ENCODE assay signal across 13 cellular contexts in genomic region chr2:69720404-69720803, GRCh38. TPM values are rescaled to one million over a fixed set of nuclear protein-coding genes. Genes with fewer than 3 reads are reported as not detected.
DNase-seq lines count a peak whose midpoint lies in the region; ATAC-seq and TF ChIP-seq lines count a peak whose summit lies in the region.
"Had no signal": no experiment of that assay in that cellular context is flagged by ENCODE, and none has a peak within 500 bp of the region (broad histone marks: within the 10 kb centered on the region; RNA-seq: fewer than 3 reads in every experiment).

No MANE protein-coding gene starts in this region.

- no peak overlapping the region for H3K27ac Mint-ChIP-seq in activated T-helper 1 cell treated with anti-CD3 and anti-CD28 coated beads, Interleukin-12 subunit alpha, Interleukin-12 subunit beta, Interleukin-2, Interleukin-4 antibody, amounts not matched to agents 30 ng/mL and 10 ng/mL and 1 ng/mL, durations not matched to agents 14 hours and 24 hours and 36 hours
- H3K27ac Mint-ChIP-seq: naive thymus-derived CD4-positive, alpha-beta T cell had no signal

- CTCF ChIA-PET in A673 (lab: Charles Lee), result no interaction called here

- H3K36me3 Mint-ChIP-seq in activated T-helper 1 cell treated with anti-CD3 and anti-CD28 coated beads, Interleukin-12 subunit alpha, Interleukin-12 subunit beta, Interleukin-2, Interleukin-4 antibody, amounts not matched to agents 30 ng/mL and 10 ng/mL and 1 ng/mL, durations not matched to agents 14 hours and 24 hours and 36 hours (ENCODE audit: low read depth), result no peaks in the 10 kb centered on the region
- H3K36me3 Mint-ChIP-seq: naive thymus-derived CD4-positive, alpha-beta T cell had no signal

- H3K4me3 ChIP-seq in A673 (ENCODE audit: low read depth, low read length, poor library complexity, severe bottlenecking) (no peak overlapping the region), GM12865 (ENCODE audit: low read depth, low read length) (no peak overlapping the region), RWPE2 (ENCODE audit: severe bottlenecking) (no peak overlapping the region), fibroblast of pulmonary artery (replicated peaks; ENCODE audit: low read depth, low read length) (no peak overlapping the region)

- DNase-seq in A673 (ENCODE audit: low spot score) (no peak), GM12865 (ENCODE audit: low read depth) (no peak), RWPE2 (ENCODE audit: low spot score) (no peak), fibroblast of pulmonary artery (ENCODE audit: low read depth) (peak; percentile 39), NCI-H2171 (lab: John Stamatoyannopoulos, UW) (no peak), cardiac septum (ENCODE audit: low spot score) (no peak)
- DNase-seq in activated T-helper 1 cell treated with anti-CD3 and anti-CD28 coated beads, Interleukin-12 subunit alpha, Interleukin-12 subunit beta, Interleukin-2, Interleukin-4 antibody, amounts not matched to agents 30 ng/mL and 10 ng/mL and 1 ng/mL, durations not matched to agents 14 hours and 24 hours and 36 hours (ENCODE audit: low spot score), result no peak
- DNase-seq: central memory CD4-positive, alpha-beta T cell; hippocampal formation; naive thymus-derived CD4-positive, alpha-beta T cell; NCI-H2029 treated with DMSO at 0.1 percent for 48 hours; stimulated activated CD4-positive, alpha-beta T cell treated with anti-CD3 and anti-CD28 coated beads, Interleukin-2, amount 100 ng/mL, for 24 hours had no signal

- H3K27me3 ChIP-seq in A673 (replicated peaks; ENCODE audit: insufficient read depth, low read depth, low read length, poor library complexity) (no peaks in the 10 kb centered on the region), RWPE2 (ENCODE audit: insufficient read depth, poor library complexity, severe bottlenecking) (no peaks in the 10 kb centered on the region)

- H3K27me3 Mint-ChIP-seq in activated T-helper 1 cell treated with anti-CD3 and anti-CD28 coated beads, Interleukin-12 subunit alpha, Interleukin-12 subunit beta, Interleukin-2, Interleukin-4 antibody, amounts not matched to agents 30 ng/mL and 10 ng/mL and 1 ng/mL, durations not matched to agents 14 hours and 24 hours and 36 hours (ENCODE audit: insufficient read depth), result peaks cover 1% of the 10 kb centered on the region

- H3K9me3 ChIP-seq in A673 (ENCODE audit: low read depth, low read length, poor library complexity, severe bottlenecking), result no peaks in the 10 kb centered on the region
- H3K9me3 ChIP-seq in RWPE2 (ENCODE audit: severe bottlenecking), result no peaks in the 10 kb centered on the region

- H3K36me3 ChIP-seq in A673 (ENCODE audit: insufficient read depth, low read length, poor library complexity, severe bottlenecking), result no peaks in the 10 kb centered on the region
- H3K36me3 ChIP-seq in RWPE2 (ENCODE audit: low read depth), result no peaks in the 10 kb centered on the region

- H3K27ac ChIP-seq in A673 (ENCODE audit: low read depth, low read length, poor library complexity, severe bottlenecking) (no peak overlapping the region), RWPE2 (ENCODE audit: poor library complexity, severe bottlenecking) (no peak overlapping the region)

- H3K4me3 Mint-ChIP-seq in activated T-helper 1 cell treated with anti-CD3 and anti-CD28 coated beads, Interleukin-12 subunit alpha, Interleukin-12 subunit beta, Interleukin-2, Interleukin-4 antibody, amounts not matched to agents 30 ng/mL and 10 ng/mL and 1 ng/mL, durations not matched to agents 14 hours and 24 hours and 36 hours, result no peak overlapping the region
- H3K4me3 Mint-ChIP-seq: naive thymus-derived CD4-positive, alpha-beta T cell had no signal

- POLR2A ChIA-PET in A673 (lab: Charles Lee; ENCODE audit: low non-redundant PET), result no interaction called here

- H3K4me1 ChIP-seq in A673 (ENCODE audit: insufficient read depth, low read length, poor library complexity, severe bottlenecking), result no peaks in the 10 kb centered on the region
- peaks cover 9% of the 10 kb centered on the region for H3K4me1 ChIP-seq in RWPE2 (ENCODE audit: insufficient read depth, poor library complexity, severe bottlenecking)

- H3K4me1 Mint-ChIP-seq in activated T-helper 1 cell treated with anti-CD3 and anti-CD28 coated beads, Interleukin-12 subunit alpha, Interleukin-12 subunit beta, Interleukin-2, Interleukin-4 antibody, amounts not matched to agents 30 ng/mL and 10 ng/mL and 1 ng/mL, durations not matched to agents 14 hours and 24 hours and 36 hours (ENCODE audit: low read depth), result peaks cover 25% of the 10 kb centered on the region

- TF ChIP-seq CTCF in A673 (conservative IDR thresholded peaks at IDR 0.05; ENCODE audit: low read depth, low read length) (peak; percentile 39; the same call in 1 of the 2 replicates), GM12865 (IDR thresholded peaks at IDR 0.05; ENCODE audit: insufficient read depth, low read depth, low read length, missing control alignments) (peak; percentile 36), RWPE2 (IDR thresholded peaks at IDR 0.05; ENCODE audit: poor library complexity, severe bottlenecking) (peak; percentile 34), fibroblast of pulmonary artery (IDR thresholded peaks at IDR 0.05; ENCODE audit: low read length, missing control alignments) (peak; percentile 53)

- ATAC-seq in RWPE2 (ENCODE audit: low read depth), result no peak
- no peak for ATAC-seq in GM19397 (IDR thresholded peaks at IDR 0.05; ENCODE audit: unreplicated experiment)
- ATAC-seq: naive thymus-derived CD4-positive, alpha-beta T cell had no signal

- BruUV-seq in A673 (replicated peaks; lab: Mats Ljungman, UMichigan), result no TSS peak

- no peaks in the 10 kb centered on the region for H3K9me3 Mint-ChIP-seq in activated T-helper 1 cell treated with anti-CD3 and anti-CD28 coated beads, Interleukin-12 subunit alpha, Interleukin-12 subunit beta, Interleukin-2, Interleukin-4 antibody, amounts not matched to agents 30 ng/mL and 10 ng/mL and 1 ng/mL, durations not matched to agents 14 hours and 24 hours and 36 hours
- H3K9me3 Mint-ChIP-seq: naive thymus-derived CD4-positive, alpha-beta T cell had no signal

- intact Hi-C loops in A673 (cut with micrococcal nuclease; ENCODE audit: unreplicated experiment) (loop anchor here (10.0 kb wide), 1 partner anchor 174 kb away; the partner anchor contains the start of gene SNRNP27), cardiac septum (cut with DNase I) (loop anchor here (5.0 kb wide), 1 partner anchor 172 kb away; the partner anchor contains the start of gene SNRNP27)
- intact Hi-C loops in activated T-helper 1 cell treated with anti-CD3 and anti-CD28 coated beads, Interleukin-12 subunit alpha, Interleukin-12 subunit beta, Interleukin-2, Interleukin-4 antibody, amounts not matched to agents 30 ng/mL and 10 ng/mL and 1 ng/mL, durations not matched to agents 14 hours and 24 hours and 36 hours (cut with micrococcal nuclease), result no loop called here

RNA-seq across cellular contexts. Expression of gene ANXA4, which starts 21.5 kb away (rescaled TPM):
- total RNA-seq in A673 (2021) (5.1 and 6.5 TPM in 2 replicates), cardiac septum (39.7 TPM)
- total RNA-seq in activated T-helper 1 cell treated with anti-CD3 and anti-CD28 coated beads, Interleukin-12 subunit alpha, Interleukin-12 subunit beta, Interleukin-2, Interleukin-4 antibody, amounts not matched to agents 30 ng/mL and 10 ng/mL and 1 ng/mL, durations not matched to agents 14 hours and 24 hours and 36 hours, result 36.2 and 38.0 TPM in 2 replicates
